8 cellular contexts compared by ENCODE assay signal in the genomic region with DNA sequence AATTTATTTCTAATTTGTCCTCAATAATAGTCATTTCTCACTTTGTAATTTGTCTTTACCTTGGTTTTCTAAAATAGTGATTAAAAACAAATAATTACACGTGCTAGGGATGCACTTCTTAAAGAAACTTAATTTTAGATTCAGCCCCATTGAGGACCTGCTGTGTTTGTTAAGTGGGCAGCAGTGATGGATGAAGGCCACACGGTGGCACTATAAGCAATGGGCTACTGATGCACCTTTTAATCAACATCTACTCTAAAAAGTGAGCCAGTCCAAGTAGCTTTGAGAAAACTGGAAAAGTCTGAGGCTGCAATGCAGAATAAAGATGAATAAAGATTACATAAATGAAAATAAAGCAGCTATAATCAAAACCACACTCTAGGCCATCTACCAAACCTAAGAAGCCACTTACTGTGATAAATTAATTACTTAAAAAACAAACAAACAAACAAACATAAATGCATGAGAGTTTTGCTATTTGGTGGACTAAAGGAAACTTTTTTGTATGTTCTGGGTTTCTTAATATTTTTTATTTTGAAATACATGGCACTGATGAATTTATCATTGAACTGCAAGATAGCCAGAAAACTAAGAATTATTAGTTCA.
DNase-seq lines count a peak whose midpoint lies in the region; ATAC-seq and TF ChIP-seq lines count a peak whose summit lies in the region.

No MANE protein-coding gene starts in this region.

- H3K36me3 ChIP-seq in OCI-LY7 (ENCODE audit: insufficient read depth, low read length) (no peaks in the 10 kb centered on the region), right lobe of liver (no peaks in the 10 kb centered on the region)

- no peaks in the 10 kb centered on the region for H3K9me3 ChIP-seq in OCI-LY7 (ENCODE audit: low read length)
- H3K9me3 ChIP-seq in right lobe of liver = no peaks in the 10 kb centered on the region

- H4K20me1 ChIP-seq in OCI-LY7 (ENCODE audit: insufficient read depth, low read length) = no peaks in the 10 kb centered on the region

- no peaks in the 10 kb centered on the region for H3K27me3 ChIP-seq in right lobe of liver

- TF ChIP-seq POLR2A in right lobe of liver (IDR thresholded peaks at IDR 0.05) = no peak

- no TSS peak for BruUV-seq in OCI-LY7 (replicated peaks; lab: Mats Ljungman, UMichigan)

- WGBS in right lobe of liver (ENCODE audit: insufficient coverage, low coverage, low lambda C conversion rate, missing lambda C conversion rate) = 0% methylated on average over 2 of the region's 2 CpGs

- no peak overlapping the region for H2AFZ ChIP-seq in OCI-LY7 (ENCODE audit: low read length)

- H3K79me2 ChIP-seq in OCI-LY7 (ENCODE audit: insufficient read depth, low read depth, low read length) = no peaks in the 10 kb centered on the region

- no peak overlapping the region for H3K27ac ChIP-seq in OCI-LY7 (ENCODE audit: low read depth, low read length, poor library complexity, severe bottlenecking)
- H3K27ac ChIP-seq in right lobe of liver = no peak overlapping the region

- H3K9me2 ChIP-seq in OCI-LY7 (ENCODE audit: insufficient read depth, low read length) = no peaks in the 10 kb centered on the region

- ATAC-seq in GM21619 (IDR thresholded peaks at IDR 0.05; ENCODE audit: unreplicated experiment) (peak; percentile 93), right lobe of liver (peak; percentile 96 to 97 (median 96))
- ATAC-seq in activated CD4-positive, CD25-positive, alpha-beta regulatory T cell treated with anti-CD3 and anti-CD28 coated beads, Interleukin-2, amount 50 U/mL, for 24 hours = no peak

- no peaks in the 10 kb centered on the region for H3K4me1 ChIP-seq in OCI-LY7 (ENCODE audit: insufficient read depth, low read length, poor library complexity, severe bottlenecking)
- no peaks in the 10 kb centered on the region for H3K4me1 ChIP-seq in right lobe of liver

- TF ChIP-seq CTCF in OCI-LY7 (conservative IDR thresholded peaks at IDR 0.05; ENCODE audit: low read length) (peak; percentile 95), right lobe of liver (IDR thresholded peaks at IDR 0.05) (peak; percentile 63 to 90 (median 86))

- peak; percentile 21 for DNase-seq in activated CD4-positive, alpha-beta T cell treated with anti-CD3 and anti-CD28 coated beads for 48 hours
- DNase-seq in activated CD4-positive, alpha-beta T cell treated with anti-CD3 and anti-CD28 coated beads, Interleukin-2, amount 50 U/mL, for 4 hours = no peak
- peak; percentile 49 for DNase-seq in Jurkat, Clone E6-1 (ENCODE audit: low read depth, low spot score)
- peak; percentile 41 for DNase-seq in OCI-LY7 (ENCODE audit: low spot score)
- peak; percentile 62 for DNase-seq in cerebellar cortex (ENCODE audit: low spot score)
- peak in 2 of 3 donors; percentile 30 to 54 for DNase-seq in right lobe of liver

- intact Hi-C loops in OCI-LY7 (cut with micrococcal nuclease; ENCODE audit: unreplicated experiment) = no loop called here
- intact Hi-C loops in right lobe of liver (cut with DNase I) = no loop called here

- no peak overlapping the region for H3K4me2 ChIP-seq in OCI-LY7 (ENCODE audit: low read length)

- CTCF ChIA-PET in OCI-LY7 (lab: Charles Lee; ENCODE audit: unreplicated experiment) = no interaction called here

- H3K4me3 ChIP-seq in Jurkat, Clone E6-1 (ENCODE audit: low read length) = no peak overlapping the region
- H3K4me3 ChIP-seq in OCI-LY7 (ENCODE audit: low read depth, low read length, poor library complexity, severe bottlenecking) (no peak overlapping the region), right lobe of liver (no peak overlapping the region)

- POLR2A ChIA-PET in OCI-LY7 (lab: Charles Lee) = interaction anchor here (1.0 kb wide), 1 partner anchor 31 kb away, joined by 3 read pairs; no protein-coding TSS in a partner anchor

Comparison
In these comparisons a context has a peak if more than half of its experiments do, and no peak if none do; other contexts are left out.
1. DNase-seq: peak in activated CD4-positive, alpha-beta T cell treated with anti-CD3 and anti-CD28 coated beads for 48 hours (single experiment), Jurkat, Clone E6-1 (single experiment), OCI-LY7 (single experiment), cerebellar cortex (single experiment) and right lobe of liver (2 of 3); none in activated CD4-positive, alpha-beta T cell treated with anti-CD3 and anti-CD28 coated beads, Interleukin-2, amount 50 U/mL, for 4 hours (0 of 2).
2. ATAC-seq: peak in GM21619 (single experiment) and right lobe of liver (4 of 4); none in activated CD4-positive, CD25-positive, alpha-beta regulatory T cell treated with anti-CD3 and anti-CD28 coated beads, Interleukin-2, amount 50 U/mL, for 24 hours (0 of 2).